1 cellular context compared by ENCODE assay signal in genomic region chr1:44297695-44298400, GRCh38.
TF ChIP-seq lines count a peak whose summit lies in the region.

No MANE protein-coding gene starts in this region.

TF ChIP-seq in HepG2, 621 proteins besides CTCF, POLR2A, EP300 and RAD21 (continued from another document):
- TF ChIP-seq, protein P1, sequence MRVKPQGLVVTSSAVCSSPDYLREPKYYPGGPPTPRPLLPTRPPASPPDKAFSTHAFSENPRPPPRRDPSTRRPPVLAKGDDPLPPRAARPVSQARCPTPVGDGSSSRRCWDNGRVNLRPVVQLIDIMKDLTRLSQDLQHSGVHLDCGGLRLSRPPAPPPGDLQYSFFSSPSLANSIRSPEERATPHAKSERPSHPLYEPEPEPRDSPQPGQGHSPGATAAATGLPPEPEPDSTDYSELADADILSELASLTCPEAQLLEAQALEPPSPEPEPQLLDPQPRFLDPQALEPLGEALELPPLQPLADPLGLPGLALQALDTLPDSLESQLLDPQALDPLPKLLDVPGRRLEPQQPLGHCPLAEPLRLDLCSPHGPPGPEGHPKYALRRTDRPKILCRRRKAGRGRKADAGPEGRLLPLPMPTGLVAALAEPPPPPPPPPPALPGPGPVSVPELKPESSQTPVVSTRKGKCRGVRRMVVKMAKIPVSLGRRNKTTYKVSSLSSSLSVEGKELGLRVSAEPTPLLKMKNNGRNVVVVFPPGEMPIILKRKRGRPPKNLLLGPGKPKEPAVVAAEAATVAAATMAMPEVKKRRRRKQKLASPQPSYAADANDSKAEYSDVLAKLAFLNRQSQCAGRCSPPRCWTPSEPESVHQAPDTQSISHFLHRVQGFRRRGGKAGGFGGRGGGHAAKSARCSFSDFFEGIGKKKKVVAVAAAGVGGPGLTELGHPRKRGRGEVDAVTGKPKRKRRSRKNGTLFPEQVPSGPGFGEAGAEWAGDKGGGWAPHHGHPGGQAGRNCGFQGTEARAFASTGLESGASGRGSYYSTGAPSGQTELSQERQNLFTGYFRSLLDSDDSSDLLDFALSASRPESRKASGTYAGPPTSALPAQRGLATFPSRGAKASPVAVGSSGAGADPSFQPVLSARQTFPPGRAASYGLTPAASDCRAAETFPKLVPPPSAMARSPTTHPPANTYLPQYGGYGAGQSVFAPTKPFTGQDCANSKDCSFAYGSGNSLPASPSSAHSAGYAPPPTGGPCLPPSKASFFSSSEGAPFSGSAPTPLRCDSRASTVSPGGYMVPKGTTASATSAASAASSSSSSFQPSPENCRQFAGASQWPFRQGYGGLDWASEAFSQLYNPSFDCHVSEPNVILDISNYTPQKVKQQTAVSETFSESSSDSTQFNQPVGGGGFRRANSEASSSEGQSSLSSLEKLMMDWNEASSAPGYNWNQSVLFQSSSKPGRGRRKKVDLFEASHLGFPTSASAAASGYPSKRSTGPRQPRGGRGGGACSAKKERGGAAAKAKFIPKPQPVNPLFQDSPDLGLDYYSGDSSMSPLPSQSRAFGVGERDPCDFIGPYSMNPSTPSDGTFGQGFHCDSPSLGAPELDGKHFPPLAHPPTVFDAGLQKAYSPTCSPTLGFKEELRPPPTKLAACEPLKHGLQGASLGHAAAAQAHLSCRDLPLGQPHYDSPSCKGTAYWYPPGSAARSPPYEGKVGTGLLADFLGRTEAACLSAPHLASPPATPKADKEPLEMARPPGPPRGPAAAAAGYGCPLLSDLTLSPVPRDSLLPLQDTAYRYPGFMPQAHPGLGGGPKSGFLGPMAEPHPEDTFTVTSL (CRISPR knock-in tag; IDR thresholded peaks at IDR 0.05; ENCODE audit: borderline replicate concordance) = peak; percentile 90; the same call in 1 of the 2 replicates
- no peak for TF ChIP-seq ARID2 (CRISPR knock-in tag; IDR thresholded peaks at IDR 0.05; ENCODE audit: borderline replicate concordance)
- TF ChIP-seq, protein P2, sequence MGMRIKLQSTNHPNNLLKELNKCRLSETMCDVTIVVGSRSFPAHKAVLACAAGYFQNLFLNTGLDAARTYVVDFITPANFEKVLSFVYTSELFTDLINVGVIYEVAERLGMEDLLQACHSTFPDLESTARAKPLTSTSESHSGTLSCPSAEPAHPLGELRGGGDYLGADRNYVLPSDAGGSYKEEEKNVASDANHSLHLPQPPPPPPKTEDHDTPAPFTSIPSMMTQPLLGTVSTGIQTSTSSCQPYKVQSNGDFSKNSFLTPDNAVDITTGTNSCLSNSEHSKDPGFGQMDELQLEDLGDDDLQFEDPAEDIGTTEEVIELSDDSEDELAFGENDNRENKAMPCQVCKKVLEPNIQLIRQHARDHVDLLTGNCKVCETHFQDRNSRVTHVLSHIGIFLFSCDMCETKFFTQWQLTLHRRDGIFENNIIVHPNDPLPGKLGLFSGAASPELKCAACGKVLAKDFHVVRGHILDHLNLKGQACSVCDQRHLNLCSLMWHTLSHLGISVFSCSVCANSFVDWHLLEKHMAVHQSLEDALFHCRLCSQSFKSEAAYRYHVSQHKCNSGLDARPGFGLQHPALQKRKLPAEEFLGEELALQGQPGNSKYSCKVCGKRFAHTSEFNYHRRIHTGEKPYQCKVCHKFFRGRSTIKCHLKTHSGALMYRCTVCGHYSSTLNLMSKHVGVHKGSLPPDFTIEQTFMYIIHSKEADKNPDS (CRISPR knock-in tag; IDR thresholded peaks at IDR 0.05) = no peak
